Comparison of ENCODE assay signal across 8 cellular contexts in genomic region chr9:19464061-19464763, GRCh38. TPM values are rescaled to one million over a fixed set of nuclear protein-coding genes. Genes with fewer than 3 reads are reported as not detected.
DNase-seq lines count a peak whose midpoint lies in the region; ATAC-seq, FAIRE-seq and TF ChIP-seq lines count a peak whose summit lies in the region.

No MANE protein-coding gene starts in this region.

- H2AFZ ChIP-seq in Karpas-422 (ENCODE audit: low read length) = no peak overlapping the region

- ATAC-seq in GM19395 (IDR thresholded peaks at IDR 0.05; ENCODE audit: unreplicated experiment) (peak; percentile 10), GM21390 (IDR thresholded peaks at IDR 0.05; ENCODE audit: unreplicated experiment) (no peak)

- H3K36me3 ChIP-seq in Karpas-422 (ENCODE audit: insufficient read depth, low read length) = no peaks in the 10 kb centered on the region
- H3K36me3 ChIP-seq in skeletal muscle satellite cell (ENCODE audit: insufficient read depth, low read length) = no peaks in the 10 kb centered on the region

- H3K4me2 ChIP-seq in Karpas-422 (ENCODE audit: low read depth, low read length, poor library complexity, severe bottlenecking) (peak overlapping the region; percentile 51), skeletal muscle satellite cell (ENCODE audit: low read length) (peak overlapping the region; percentile 73)

- H3K79me2 ChIP-seq in Karpas-422 (ENCODE audit: low read length) = no peaks in the 10 kb centered on the region

- H3K4me1 ChIP-seq in Karpas-422 (ENCODE audit: low read length) (peaks cover 4% of the 10 kb centered on the region), skeletal muscle satellite cell (ENCODE audit: control insufficient read depth, insufficient read depth, low read length) (peaks cover 7% of the 10 kb centered on the region)

- FAIRE-seq in urothelium cell line (lab: Jason Lieb, UNC) (no peak), H54 (lab: Jason Lieb, UNC) (no peak)

- H3K4me3 ChIP-seq in Karpas-422 (ENCODE audit: low read length) (peak overlapping the region; percentile 33; the same call in 1 of the 2 replicates), epithelial cell of proximal tubule (ENCODE audit: low read depth, low read length) (peak overlapping the region; percentile 43), skeletal muscle satellite cell (ENCODE audit: low read length) (peak overlapping the region; percentile 43)

- no peak overlapping the region for H3K27ac ChIP-seq in Karpas-422 (ENCODE audit: low read length)

- DNase-seq in Karpas-422 (no peak), epithelial cell of proximal tubule (ENCODE audit: low read depth) (no peak), urothelium cell line (ENCODE audit: low spot score) (no peak), H54 (ENCODE audit: insufficient read length, low spot score) (no peak), globus pallidus (ENCODE audit: low spot score) (no peak)

- no peaks in the 10 kb centered on the region for H3K9me3 ChIP-seq in Karpas-422 (ENCODE audit: low read length)
- H3K9me3 ChIP-seq in skeletal muscle satellite cell (replicated peaks; ENCODE audit: low read length) = no peaks in the 10 kb centered on the region

- no peak for TF ChIP-seq CTCF in epithelial cell of proximal tubule (conservative IDR thresholded peaks at IDR 0.05; ENCODE audit: low read depth, low read length)

- no peaks in the 10 kb centered on the region for H3K9me2 ChIP-seq in Karpas-422 (replicated peaks; ENCODE audit: insufficient read depth, low read length)

- H3K9ac ChIP-seq in Karpas-422 (ENCODE audit: low read length) (no peak overlapping the region), skeletal muscle satellite cell (ENCODE audit: low read depth, low read length) (peak overlapping the region; percentile 15)

- H3K27me3 ChIP-seq in Karpas-422 (ENCODE audit: low read length) (no peaks in the 10 kb centered on the region), skeletal muscle satellite cell (ENCODE audit: control insufficient read depth, insufficient read depth, low read length) (peaks cover 1% of the 10 kb centered on the region)

- no peak for TF ChIP-seq POLR2A in H54 (IDR thresholded peaks at IDR 0.05; ENCODE audit: low read depth, low read length)

- H4K20me1 ChIP-seq in Karpas-422 (ENCODE audit: insufficient read depth, low read depth, low read length) = no peaks in the 10 kb centered on the region

RNA-seq across cellular contexts. Expression of gene ACER2, which starts 55.4 kb away (rescaled TPM):
- 0.87 and 1.1 TPM in 2 replicates for total RNA-seq in Karpas-422 (2014; rRNA removed; shearing (Covaris generic); ENCODE audit: low replicate concordance)
- total RNA-seq in epithelial cell of proximal tubule = 1.3 and 4.1 TPM in 2 replicates
- total RNA-seq in skeletal muscle satellite cell (2012; rRNA removed) = 0.51 and 0.87 TPM in 2 replicates
